1 cellular context compared by ENCODE assay signal in the genomic region with DNA sequence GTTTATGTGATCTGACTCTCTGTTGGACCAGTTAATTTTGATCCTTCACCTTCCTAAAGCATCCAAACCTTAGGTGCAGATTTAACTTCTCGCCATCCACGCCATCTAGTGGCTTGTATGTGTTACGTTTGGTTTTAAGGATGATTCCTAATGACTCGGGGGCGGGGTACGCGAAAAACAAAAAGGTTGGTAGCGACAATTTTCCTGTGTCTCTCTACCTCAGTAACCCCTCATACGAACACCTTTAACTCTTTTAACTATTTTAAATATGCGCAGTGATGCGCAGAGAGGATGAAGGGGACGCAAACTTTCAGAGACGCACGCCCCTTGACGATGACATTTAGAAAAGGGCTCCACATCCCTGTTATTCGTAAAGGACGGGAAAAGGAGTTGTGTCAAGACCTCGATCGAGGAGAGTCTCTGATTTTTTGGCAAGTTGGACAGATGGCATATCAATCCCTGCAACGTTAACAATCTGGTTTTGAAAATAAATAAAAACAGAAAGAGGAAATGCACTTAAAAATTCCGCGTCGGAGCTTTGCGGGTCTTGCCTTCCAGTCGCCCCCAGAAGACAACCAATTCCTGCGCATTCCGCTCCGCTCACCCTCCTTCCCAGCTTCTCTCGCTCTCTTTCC.
TF ChIP-seq lines count a peak whose summit lies in the region.

No MANE protein-coding gene starts in this region.

TF ChIP-seq in IMR-90, 13 proteins besides CTCF, POLR2A, EP300 and RAD21 (continued from another document):
- TF ChIP-seq MXI1 (IDR thresholded peaks at IDR 0.05; ENCODE audit: borderline replicate concordance, low read depth, low read length) (no peak), CHD1 (IDR thresholded peaks at IDR 0.05; ENCODE audit: low read depth, low read length) (no peak), NFE2L2 (IDR thresholded peaks at IDR 0.05; ENCODE audit: low read depth, low read length) (no peak), RCOR1 (IDR thresholded peaks at IDR 0.05; ENCODE audit: insufficient replicate concordance, low read length) (no peak), RFX5 (IDR thresholded peaks at IDR 0.05; ENCODE audit: low read depth, low read length) (no peak), FOS (IDR thresholded peaks at IDR 0.05; ENCODE audit: low read depth, low read length) (no peak), SMC3 (IDR thresholded peaks at IDR 0.05; ENCODE audit: low read depth, low read length) (peak; percentile 68), CEBPB (IDR thresholded peaks at IDR 0.05; ENCODE audit: low read depth, low read length) (no peak), MAZ (IDR thresholded peaks at IDR 0.05; ENCODE audit: borderline replicate concordance, low read depth, low read length) (0 out of 2 replicates have a peak, but pooled peaks have one; percentile 32), BHLHE40 (IDR thresholded peaks at IDR 0.05; ENCODE audit: low read depth, low read length) (no peak)
